In genomic region chr6:148524976-148525375, GRCh38 we compare ENCODE assay signal across 10 cellular contexts.
DNase-seq lines count a peak whose midpoint lies in the region; ATAC-seq, FAIRE-seq and TF ChIP-seq lines count a peak whose summit lies in the region.
"Had no signal": no experiment of that assay in that cellular context is flagged by ENCODE, and none has a peak within 500 bp of the region (broad histone marks: within the 10 kb centered on the region; RNA-seq: fewer than 3 reads in every experiment).

No MANE protein-coding gene starts in this region.

- H4K20me1 ChIP-seq in hepatocyte (ENCODE audit: insufficient read depth, poor library complexity, severe bottlenecking): no peaks in the 10 kb centered on the region

- H3K9me3 ChIP-seq in heart left ventricle (no peaks in the 10 kb centered on the region), adipocyte (ENCODE audit: control insufficient read depth, low read length) (no peaks in the 10 kb centered on the region), hepatocyte (ENCODE audit: low read depth) (no peaks in the 10 kb centered on the region), transverse colon (no peaks in the 10 kb centered on the region), kidney (ENCODE audit: control insufficient read depth in 1 of 2, low read length in 2 of 2) (no peaks in the 10 kb centered on the region)

- no peak overlapping the region for H2AFZ ChIP-seq in hepatocyte

- H3K9me2 ChIP-seq in hepatocyte (replicated peaks; ENCODE audit: insufficient read depth): no peaks in the 10 kb centered on the region

- DNase-seq in heart left ventricle (no peak), cardiac septum (ENCODE audit: low spot score) (no peak), adipocyte (ENCODE audit: low read depth) (peak; percentile 73), hepatocyte (ENCODE audit: low spot score) (no peak), transverse colon (no peak), SIG-M5 (lab: John Stamatoyannopoulos, UW) (no peak), kidney (no peak), DMS 273 (lab: John Stamatoyannopoulos, UW; ENCODE audit: unreplicated experiment) (no peak)
- DNase-seq: CD4-positive, alpha-beta T cell; NCI-H1105 treated with DMSO at 0.1 percent for 48 hours had no signal

- no peak for TF ChIP-seq POLR2A in heart left ventricle (IDR thresholded peaks at IDR 0.05)
- no peak for TF ChIP-seq POLR2A in transverse colon (IDR thresholded peaks at IDR 0.05)

- TF ChIP-seq CTCF in heart left ventricle (IDR thresholded peaks at IDR 0.05): no peak
- no peak for TF ChIP-seq CTCF in hepatocyte (IDR thresholded peaks at IDR 0.05; ENCODE audit: poor library complexity)
- no peak for TF ChIP-seq CTCF in transverse colon (IDR thresholded peaks at IDR 0.05)
- no peak for TF ChIP-seq CTCF in kidney (IDR thresholded peaks at IDR 0.05; ENCODE audit: borderline replicate concordance, extremely low read depth, insufficient read depth)

- peak in 1 of 4 donors; percentile 58 for ATAC-seq in heart left ventricle

- H3K4me1 ChIP-seq in heart left ventricle (peaks cover 0 to 52% (median 20%) of the 10 kb centered on the region in 12 donors), adipocyte (ENCODE audit: control insufficient read depth, insufficient read depth, low read length) (peaks cover 69% of the 10 kb centered on the region), hepatocyte (ENCODE audit: insufficient read depth) (peaks cover 3% of the 10 kb centered on the region), transverse colon (peaks cover 0 to 24% (median 5%) of the 10 kb centered on the region in 4 donors), kidney (ENCODE audit: control insufficient read depth in 1 of 2, insufficient read depth in 1 of 2, low read depth in 1 of 2, low read length in 2 of 2) (no peaks in the 10 kb centered on the region)

- H3K27me3 ChIP-seq in heart left ventricle (no peaks in the 10 kb centered on the region), adipocyte (replicated peaks; ENCODE audit: control insufficient read depth, insufficient read depth, low read length) (no peaks in the 10 kb centered on the region), hepatocyte (no peaks in the 10 kb centered on the region), transverse colon (no peaks in the 10 kb centered on the region)

- peak overlapping the region; percentile 56 for H3K4me2 ChIP-seq in hepatocyte

- WGBS in heart left ventricle, 4 donors: 76 to 80% (median 78%) methylated on average over 8 of the region's 8 CpGs
- WGBS in hepatocyte (ENCODE audit: low lambda C conversion rate, missing lambda C conversion rate): 84% methylated on average over 8 of the region's 8 CpGs
- 57 to 70% methylated on average over 8 of the region's 8 CpGs for WGBS in transverse colon (ENCODE audit: low coverage in 1 of 2), 2 donors

- H3K9ac ChIP-seq in adipocyte (ENCODE audit: low read length) (peak overlapping the region; percentile 81), kidney (ENCODE audit: low read length in 2 of 2) (no peak overlapping the region)

- TF ChIP-seq EP300 in transverse colon (IDR thresholded peaks at IDR 0.05; ENCODE audit: low read depth): no peak

- H3K36me3 ChIP-seq in heart left ventricle: peaks cover 0 to 86% (median 52%) of the 10 kb centered on the region in 9 donors
- H3K36me3 ChIP-seq in adipocyte (ENCODE audit: control insufficient read depth, insufficient read depth, low read length, severe bottlenecking): peaks cover 72% of the 10 kb centered on the region
- H3K36me3 ChIP-seq in hepatocyte (replicated peaks; ENCODE audit: insufficient read depth, low read depth): no peaks in the 10 kb centered on the region
- no peaks in the 10 kb centered on the region for H3K36me3 ChIP-seq in transverse colon
- peaks cover 9 to 10% of the 10 kb centered on the region in 2 donors for H3K36me3 ChIP-seq in kidney (ENCODE audit: control insufficient read depth in 1 of 2, insufficient read depth in 2 of 2, low read length in 2 of 2)

- FAIRE-seq in kidney (lab: Jason Lieb, UNC): no peak

- intact Hi-C loops in heart left ventricle (cut with DNase I): no loop called here
- intact Hi-C loops in cardiac septum (cut with DNase I): no loop called here
- intact Hi-C loops in transverse colon (cut with DNase I; ENCODE audit: low total_unique reads): no loop called here
- intact Hi-C loops in kidney (cut with DNase I): no loop called here

- peak overlapping the region in 9 of 12 donors; percentile 23 to 70 (median 52) for H3K27ac ChIP-seq in heart left ventricle
- peak overlapping the region; percentile 70 for H3K27ac ChIP-seq in hepatocyte
- peak overlapping the region; percentile 60 to 79 (median 70) for H3K27ac ChIP-seq in transverse colon
- no peak overlapping the region for H3K27ac ChIP-seq in kidney (ENCODE audit: low read depth in 2 of 2, low read length in 2 of 2)

- no peak overlapping the region for H3K4me3 ChIP-seq in heart left ventricle
- H3K4me3 ChIP-seq in adipocyte (ENCODE audit: low read length): peak overlapping the region; percentile 51
- no peak overlapping the region for H3K4me3 ChIP-seq in hepatocyte
- no peak overlapping the region for H3K4me3 ChIP-seq in transverse colon
- no peak overlapping the region for H3K4me3 ChIP-seq in kidney (ENCODE audit: low read length in 2 of 2)

- in situ Hi-C loops in transverse colon (cut with MboI; ENCODE audit: low pct_ligation_motif_present in 1 of 4, low pct_unique_long_range_greater_than_20kb in 1 of 4, low sequenced_read_pairs in 3 of 4): no loop called here

- no peaks in the 10 kb centered on the region for H3K79me2 ChIP-seq in hepatocyte

Comparison
In these comparisons a context has a peak if more than half of its experiments do, and no peak if none do; other contexts are left out.
1. H3K27ac ChIP-seq: peak in heart left ventricle (9 of 12), hepatocyte (single experiment) and transverse colon (4 of 4); none in kidney (0 of 2).